In genomic region chr20:1265916-1266166, GRCh38 we compare ENCODE assay signal across 9 cellular contexts. TPM values are rescaled to one million over a fixed set of nuclear protein-coding genes. Genes with fewer than 3 reads are reported as not detected.
DNase-seq lines count a peak whose midpoint lies in the region; ATAC-seq and TF ChIP-seq lines count a peak whose summit lies in the region.
"Had no signal": no experiment of that assay in that cellular context is flagged by ENCODE, and none has a peak within 500 bp of the region (broad histone marks: within the 10 kb centered on the region; RNA-seq: fewer than 3 reads in every experiment).

No MANE protein-coding gene starts in this region.

- peak overlapping the region; percentile 79 for H3K4me2 ChIP-seq in DND-41 (ENCODE audit: insufficient read depth, low read length)
- peak overlapping the region; percentile 70 for H3K4me2 ChIP-seq in parathyroid adenoma (ENCODE audit: low read length)

- WGBS in esophagus, 2 donors = 3 to 11% methylated on average over 10 of the region's 10 CpGs

- H3K36me3 ChIP-seq in DND-41 (ENCODE audit: insufficient read depth, low read length) = no peaks in the 10 kb centered on the region
- no peaks in the 10 kb centered on the region for H3K36me3 ChIP-seq in SJSA1
- no peaks in the 10 kb centered on the region for H3K36me3 ChIP-seq in esophagus (ENCODE audit: control insufficient read depth in 2 of 2, insufficient read depth in 2 of 2, low read length in 1 of 2)
- no peaks in the 10 kb centered on the region for H3K36me3 ChIP-seq in parathyroid adenoma (ENCODE audit: control insufficient read depth, insufficient read depth, low read length)

- ATAC-seq in DND-41 (ENCODE audit: insufficient read depth, low read depth) (no peak), GM18505 (IDR thresholded peaks at IDR 0.05; ENCODE audit: unreplicated experiment) (no peak)

- H3K9me3 ChIP-seq in DND-41 (ENCODE audit: insufficient read depth, low read length, severe bottlenecking) (peaks cover 11% of the 10 kb centered on the region), SJSA1 (replicated peaks) (no peaks in the 10 kb centered on the region), esophagus (ENCODE audit: control insufficient read depth in 2 of 2, insufficient read depth in 1 of 2, low read depth in 1 of 2, low read length in 1 of 2) (no peaks in the 10 kb centered on the region), parathyroid adenoma (ENCODE audit: control insufficient read depth, low read length) (no peaks in the 10 kb centered on the region)

- no peak for DNase-seq in DND-41
- DNase-seq in SJSA1 (ENCODE audit: low read depth in 1 of 2, low spot score in 2 of 2) = no peak
- DNase-seq in NCI-H1417 (lab: John Stamatoyannopoulos, UW) = no peak
- DNase-seq in HT-29 (ENCODE audit: low spot score) = no peak
- no peak for DNase-seq in NCI-H1694 (lab: John Stamatoyannopoulos, UW)
- DNase-seq: NCI-H1694 treated with DMSO at 0.1 percent for 48 hours had no signal

- no peak overlapping the region for H3K27ac ChIP-seq in DND-41 (ENCODE audit: low read length)
- no peak overlapping the region; the same call in 1 of the 2 replicates for H3K27ac ChIP-seq in SJSA1
- H3K27ac ChIP-seq in esophagus (ENCODE audit: low read depth in 2 of 2, low read length in 1 of 2) = no peak overlapping the region
- peak overlapping the region; percentile 51 for H3K27ac ChIP-seq in parathyroid adenoma

- TF ChIP-seq CTCF in DND-41 (IDR thresholded peaks at IDR 0.05; ENCODE audit: borderline replicate concordance, extremely low read depth, low read length, poor library complexity, severe bottlenecking) (no peak), parathyroid adenoma (IDR thresholded peaks at IDR 0.05) (no peak)

- H3K27me3 ChIP-seq in DND-41 (ENCODE audit: insufficient read depth, low read length, poor library complexity) (peaks cover 59% of the 10 kb centered on the region), SJSA1 (replicated peaks) (no peaks in the 10 kb centered on the region), esophagus (ENCODE audit: control insufficient read depth in 1 of 2, insufficient read depth in 2 of 2, low read length in 2 of 2) (no peaks in the 10 kb centered on the region), parathyroid adenoma (ENCODE audit: control insufficient read depth, insufficient read depth, low read length) (no peaks in the 10 kb centered on the region)

- H3K9ac ChIP-seq in DND-41 (ENCODE audit: low read depth, low read length) (no peak overlapping the region), parathyroid adenoma (peak overlapping the region; percentile 9)

- peaks cover 19% of the 10 kb centered on the region for H3K4me1 ChIP-seq in DND-41 (ENCODE audit: insufficient read depth, low read length)
- peaks cover 7% of the 10 kb centered on the region for H3K4me1 ChIP-seq in SJSA1 (replicated peaks)
- H3K4me1 ChIP-seq in esophagus (ENCODE audit: control insufficient read depth in 2 of 2, insufficient read depth in 2 of 2, low read length in 1 of 2) = peaks cover 0 to 2% of the 10 kb centered on the region in 2 donors
- peaks cover 10% of the 10 kb centered on the region for H3K4me1 ChIP-seq in parathyroid adenoma

- no peaks in the 10 kb centered on the region for H3K79me2 ChIP-seq in DND-41 (ENCODE audit: insufficient read depth, low read length)
- peaks cover 2% of the 10 kb centered on the region for H3K79me2 ChIP-seq in parathyroid adenoma

- H2AFZ ChIP-seq in DND-41 (ENCODE audit: low read depth, low read length) (peak overlapping the region; percentile 21; the same call in 1 of the 2 replicates), parathyroid adenoma (peak overlapping the region; percentile 84)

- peak overlapping the region in 1 of 2 experiments; percentile 53; a peak in 2 of 4 replicates for H3K4me3 ChIP-seq in DND-41 (ENCODE audit: low read depth in 1 of 2, low read length in 2 of 2)
- H3K4me3 ChIP-seq in SJSA1 = peak overlapping the region; percentile 52
- H3K4me3 ChIP-seq in esophagus (ENCODE audit: low read depth in 1 of 2, low read length in 2 of 2) = peak overlapping the region; percentile 55 to 58
- H3K4me3 ChIP-seq in parathyroid adenoma (ENCODE audit: low read depth, low read length) = peak overlapping the region; percentile 71

- TF ChIP-seq POLR2A in GM18505 (IDR thresholded peaks at IDR 0.05; ENCODE audit: borderline replicate concordance, extremely low read depth, insufficient read depth, insufficient read length) = no peak

- H4K20me1 ChIP-seq in DND-41 (ENCODE audit: insufficient read depth, low read length) = 0 out of 2 replicates have a peak, but pooled peaks cover 10% of the 10 kb centered on the region

RNA-seq across cellular contexts. Expression of gene SNPH, which starts 0.3 kb away (rescaled TPM):
- 3.3 and 5.4 TPM in 2 replicates for total RNA-seq in SJSA1 (2014; rRNA removed; shearing (Covaris generic))
- 1 to 10 TPM in 1 of 2 donors, under 1 TPM in 1; 0.92 to 1.1 TPM for polyA plus RNA-seq in esophagus
- total RNA-seq in HT-29 (2014; rRNA removed; shearing (Covaris generic)) = 0.13 and 0.36 TPM in 2 replicates

RNA-seq across cellular contexts. Expression of gene RAD21L1, which starts 40.0 kb away (rescaled TPM):
- total RNA-seq in SJSA1 (2014; rRNA removed; shearing (Covaris generic)) = 0.19 and 0.29 TPM in 2 replicates
- polyA plus RNA-seq in esophagus = not detected
- not detected in 2 replicates for total RNA-seq in HT-29 (2014; rRNA removed; shearing (Covaris generic))
